In the genomic region with DNA sequence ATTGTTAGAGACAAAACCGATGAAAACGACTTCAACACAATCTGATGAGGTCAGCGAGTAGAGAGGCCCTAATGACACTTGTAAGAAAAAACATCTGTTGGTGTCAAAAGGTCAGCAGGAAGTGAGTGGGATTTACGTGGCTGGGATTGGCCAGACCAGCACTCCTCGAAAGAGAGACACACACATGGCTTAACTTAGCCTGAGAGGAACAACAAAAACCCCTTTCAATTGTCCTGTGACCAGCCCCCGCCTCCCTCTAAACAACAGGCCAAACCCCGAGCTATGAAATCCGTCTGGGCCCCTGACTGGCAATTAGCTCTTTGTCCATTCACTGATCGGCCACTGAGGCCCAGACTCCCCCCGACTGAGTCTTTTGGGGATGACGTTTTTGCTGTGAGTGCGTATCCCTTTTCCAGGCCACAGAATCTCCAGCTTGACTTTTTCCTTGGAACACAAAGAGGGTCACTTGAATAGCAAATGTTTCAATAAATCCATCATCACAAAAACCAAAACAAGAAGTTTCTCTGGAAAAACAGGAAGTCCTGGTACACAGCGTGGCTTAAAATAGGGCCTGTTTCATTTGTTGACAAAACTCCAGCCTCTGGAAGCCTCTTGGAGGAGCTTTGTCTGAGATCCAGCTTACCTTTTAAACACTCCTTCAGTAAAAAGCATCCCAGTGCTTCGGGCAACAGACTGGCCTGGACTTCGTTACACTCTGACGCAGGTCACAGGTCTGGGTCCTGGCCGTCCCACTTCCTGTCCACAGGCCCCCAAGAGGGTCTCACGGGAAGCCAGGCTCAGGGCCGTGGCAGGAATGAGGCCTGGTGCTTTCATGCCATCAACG, we compare ENCODE assay signal across 8 cellular contexts.
DNase-seq lines count a peak whose midpoint lies in the region; ATAC-seq and TF ChIP-seq lines count a peak whose summit lies in the region.

No MANE protein-coding gene starts in this region.

- POLR2A ChIA-PET in CD8-positive, alpha-beta T cell (lab: Charles Lee), result no interaction called here
- POLR2A ChIA-PET in HEK293T (lab: Yijun Ruan, JAX), result interaction anchor here (1.0 kb wide), 1 partner anchor 141 kb away, joined by 3 read pairs; no protein-coding TSS in a partner anchor

- H3K27ac ChIP-seq in lung (ENCODE audit: low read depth in 1 of 2, low read length in 1 of 2) (peak overlapping the region; percentile 59 to 89), thoracic aorta (peak overlapping the region; percentile 99)
- no peak overlapping the region for H3K27ac ChIP-seq in CD8-positive, alpha-beta T cell (ENCODE audit: low read depth, low read length)

- no peaks in the 10 kb centered on the region for H3K9me3 Mint-ChIP-seq in dendritic cell treated with granulocyte-macrophage colony-stimulating factor and Interleukin-4, amounts not matched to agents 40 ng/mL and 50 ng/mL, for 4 days
- H3K9me3 Mint-ChIP-seq in CD8-positive, alpha-beta T cell, result no peaks in the 10 kb centered on the region

- DNase-seq in Daoy (ENCODE audit: low read depth) (peak; percentile 57), NCI-H2029 treated with DMSO at 0.1 percent for 48 hours (lab: John Stamatoyannopoulos, UW) (peak; percentile 29), lung (ENCODE audit: low spot score) (peak; percentile 40), thoracic aorta (ENCODE audit: low spot score) (no peak), HEK293T (ENCODE audit: extremely low spot score) (no peak), T-helper 1 cell (no peak)
- no peak for DNase-seq in CD8-positive, alpha-beta T cell

- peak overlapping the region; percentile 87 for H3K27ac Mint-ChIP-seq in dendritic cell treated with granulocyte-macrophage colony-stimulating factor and Interleukin-4, amounts not matched to agents 40 ng/mL and 50 ng/mL, for 4 days
- no peak overlapping the region for H3K27ac Mint-ChIP-seq in CD8-positive, alpha-beta T cell

- peaks cover 69% of the 10 kb centered on the region for H3K36me3 Mint-ChIP-seq in dendritic cell treated with granulocyte-macrophage colony-stimulating factor and Interleukin-4, amounts not matched to agents 40 ng/mL and 50 ng/mL, for 4 days (ENCODE audit: low read depth)
- H3K36me3 Mint-ChIP-seq in CD8-positive, alpha-beta T cell, result no peaks in the 10 kb centered on the region

- peak; percentile 55 for ATAC-seq in lung (ENCODE audit: insufficient read depth, low FRiP score)
- ATAC-seq in thoracic aorta (ENCODE audit: insufficient number of reproducible peaks, low FRiP score, low read depth), result peak; percentile 53
- ATAC-seq in CD8-positive, alpha-beta T cell, result no peak

- intact Hi-C loops in dendritic cell treated with granulocyte-macrophage colony-stimulating factor and Interleukin-4, amounts not matched to agents 40 ng/mL and 50 ng/mL, for 4 days (cut with micrococcal nuclease), result no loop called here
- intact Hi-C loops in CD8-positive, alpha-beta T cell (cut with DNase I, micrococcal nuclease), result no loop called here

- no peak for TF ChIP-seq CTCF in lung (IDR thresholded peaks at IDR 0.05; ENCODE audit: control extremely low read depth, extremely low read depth)
- no peak for TF ChIP-seq CTCF in thoracic aorta (IDR thresholded peaks at IDR 0.05)
- no peak for TF ChIP-seq CTCF in CD8-positive, alpha-beta T cell (IDR thresholded peaks at IDR 0.05)

- peaks cover 76% of the 10 kb centered on the region for H3K4me1 Mint-ChIP-seq in dendritic cell treated with granulocyte-macrophage colony-stimulating factor and Interleukin-4, amounts not matched to agents 40 ng/mL and 50 ng/mL, for 4 days (ENCODE audit: low read depth)
- no peaks in the 10 kb centered on the region for H3K4me1 Mint-ChIP-seq in CD8-positive, alpha-beta T cell (ENCODE audit: low read depth)

- no peaks in the 10 kb centered on the region for H3K27me3 ChIP-seq in lung (ENCODE audit: control insufficient read depth, insufficient read depth)
- H3K27me3 ChIP-seq in thoracic aorta (replicated peaks; ENCODE audit: insufficient read depth), result no peaks in the 10 kb centered on the region
- no peaks in the 10 kb centered on the region for H3K27me3 ChIP-seq in CD8-positive, alpha-beta T cell (ENCODE audit: insufficient read depth, low read length)

- peak overlapping the region; percentile 57 for H3K4me3 Mint-ChIP-seq in dendritic cell treated with granulocyte-macrophage colony-stimulating factor and Interleukin-4, amounts not matched to agents 40 ng/mL and 50 ng/mL, for 4 days
- H3K4me3 Mint-ChIP-seq in CD8-positive, alpha-beta T cell, result no peak overlapping the region

- H3K4me3 ChIP-seq in lung, result no peak overlapping the region
- peak overlapping the region; percentile 45 for H3K4me3 ChIP-seq in thoracic aorta
- H3K4me3 ChIP-seq in CD8-positive, alpha-beta T cell (ENCODE audit: low read depth, low read length), result no peak overlapping the region

- no peaks in the 10 kb centered on the region for H3K27me3 Mint-ChIP-seq in dendritic cell treated with granulocyte-macrophage colony-stimulating factor and Interleukin-4, amounts not matched to agents 40 ng/mL and 50 ng/mL, for 4 days
- H3K27me3 Mint-ChIP-seq in CD8-positive, alpha-beta T cell (ENCODE audit: low read depth), result peaks cover 2% of the 10 kb centered on the region

- H3K4me1 ChIP-seq in lung (ENCODE audit: control insufficient read depth in 2 of 2, insufficient read depth in 2 of 2, low read length in 2 of 2) (peaks cover 30 to 56% of the 10 kb centered on the region in 2 donors), thoracic aorta (ENCODE audit: control insufficient read depth in 1 of 2, low read depth in 2 of 2) (peaks cover 68 to 93% of the 10 kb centered on the region in 2 donors)
- no peaks in the 10 kb centered on the region for H3K4me1 ChIP-seq in CD8-positive, alpha-beta T cell (ENCODE audit: insufficient read depth, low read length)

- CTCF ChIA-PET in CD8-positive, alpha-beta T cell (lab: Charles Lee), result interaction anchor here (0.6 kb wide), 1 partner anchor 120 kb away, joined by 3 read pairs; no protein-coding TSS in a partner anchor
- CTCF ChIA-PET in HEK293T (lab: Yijun Ruan, JAX), result interaction anchor here (0.6 to 1.9 kb wide), 4 partner anchors 9 to 587 kb away, joined by 3 to 12 read pairs (median 3); no protein-coding TSS in a partner anchor

- H3K9me3 ChIP-seq in lung (ENCODE audit: control insufficient read depth in 2 of 2, insufficient read depth in 1 of 2, low read length in 1 of 2) (no peaks in the 10 kb centered on the region), thoracic aorta (no peaks in the 10 kb centered on the region)
- no peaks in the 10 kb centered on the region for H3K9me3 ChIP-seq in CD8-positive, alpha-beta T cell (ENCODE audit: low read length)

- H3K36me3 ChIP-seq in lung (ENCODE audit: control insufficient read depth in 2 of 2, insufficient read depth in 2 of 2, low read length in 2 of 2) (peaks cover 0 to 2% of the 10 kb centered on the region in 2 donors), thoracic aorta (no peaks in the 10 kb centered on the region)
- H3K36me3 ChIP-seq in CD8-positive, alpha-beta T cell (ENCODE audit: insufficient read depth, low read length), result no peaks in the 10 kb centered on the region

- 17 to 19% methylated on average over 20 of the region's 20 CpGs for WGBS in lung, 2 donors

TF ChIP-seq in HEK293T, 16 proteins besides CTCF, POLR2A, EP300 and RAD21:
- TF ChIP-seq L3MBTL2 (conservative IDR thresholded peaks at IDR 0.05) (no peak), SUZ12 (IDR thresholded peaks at IDR 0.05) (no peak), LEF1 (IDR thresholded peaks at IDR 0.05; ENCODE audit: borderline replicate concordance) (no peak), SP1 (IDR thresholded peaks at IDR 0.05) (no peak), BHLHE40 (IDR thresholded peaks at IDR 0.05; ENCODE audit: borderline replicate concordance) (no peak), CTBP1 (IDR thresholded peaks at IDR 0.05; ENCODE audit: borderline replicate concordance) (no peak), NFRKB (IDR thresholded peaks at IDR 0.05) (no peak), TARDBP (IDR thresholded peaks at IDR 0.05) (no peak), HDGF (IDR thresholded peaks at IDR 0.05; ENCODE audit: borderline replicate concordance) (no peak), ELF4 (IDR thresholded peaks at IDR 0.05) (no peak), FOXA1 (IDR thresholded peaks at IDR 0.05) (no peak), ZNF384 (IDR thresholded peaks at IDR 0.05) (no peak), ARNT (IDR thresholded peaks at IDR 0.05) (no peak), FOXM1 (IDR thresholded peaks at IDR 0.05; ENCODE audit: borderline replicate concordance) (no peak)

Comparison
In these comparisons a context has a peak if more than half of its experiments do, and no peak if none do; other contexts are left out.
1. DNase-seq: peak in Daoy (single experiment), NCI-H2029 treated with DMSO at 0.1 percent for 48 hours (single experiment) and lung (single experiment); none in thoracic aorta (single experiment), CD8-positive, alpha-beta T cell (0 of 7), HEK293T (single experiment) and T-helper 1 cell (0 of 5).